In the genomic region with DNA sequence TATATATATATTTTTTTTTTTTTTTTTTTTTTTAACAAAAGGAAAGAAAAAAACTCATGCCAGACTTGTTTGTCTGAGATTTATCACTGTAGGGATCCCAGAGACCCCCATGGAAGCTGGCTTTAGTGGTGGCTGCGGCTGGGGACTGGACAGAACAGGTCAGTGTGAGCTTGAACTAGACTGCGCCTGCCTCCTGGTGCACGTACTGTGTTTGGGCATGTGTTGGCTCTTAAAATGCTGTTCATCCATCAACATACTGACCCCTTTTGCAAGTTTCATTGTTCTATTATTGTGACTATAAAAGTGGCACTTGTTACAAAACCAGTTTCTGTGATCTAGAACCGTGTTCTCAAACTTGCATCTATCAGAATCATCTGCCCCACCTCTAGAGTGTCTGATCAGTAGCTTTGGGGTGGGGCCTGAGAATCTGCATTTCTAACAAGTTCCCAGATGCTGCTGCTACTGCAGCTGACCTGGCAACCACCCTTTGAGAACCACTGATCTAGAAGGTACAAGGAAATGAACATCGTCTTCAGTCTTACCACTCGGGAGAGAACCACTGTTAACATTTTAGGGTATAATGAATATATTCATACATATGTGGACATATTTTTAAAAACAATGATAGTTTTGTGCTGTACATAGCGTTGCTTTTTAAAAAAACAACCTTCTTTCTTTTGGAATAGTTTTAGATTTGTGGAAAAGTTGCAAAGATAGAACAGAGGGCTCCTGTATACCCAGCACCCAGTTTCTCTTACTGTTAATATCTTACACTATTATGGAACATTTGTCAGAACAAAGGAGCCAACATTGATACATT, we compare ENCODE assay signal across 14 cellular contexts. TPM values are rescaled to one million over a fixed set of nuclear protein-coding genes. Genes with fewer than 3 reads are reported as not detected.
DNase-seq lines count a peak whose midpoint lies in the region; ATAC-seq and TF ChIP-seq lines count a peak whose summit lies in the region.
"Had no signal": no experiment of that assay in that cellular context is flagged by ENCODE, and none has a peak within 500 bp of the region (broad histone marks: within the 10 kb centered on the region; RNA-seq: fewer than 3 reads in every experiment).

No MANE protein-coding gene starts in this region.

- POLR2A ChIA-PET in HEK293T (lab: Yijun Ruan, JAX), result no interaction called here

- TF ChIP-seq CTCF in ascending aorta (IDR thresholded peaks at IDR 0.05), result peak in 2 of 3 experiments; percentile 11 to 30
- no peak for TF ChIP-seq CTCF in mesothelial cell of epicardium (IDR thresholded peaks at IDR 0.05; ENCODE audit: unreplicated experiment)
- peak; percentile 8 for TF ChIP-seq CTCF in thoracic aorta (IDR thresholded peaks at IDR 0.05)

- H3K36me3 Mint-ChIP-seq in mesothelial cell of epicardium, result no peaks in the 10 kb centered on the region
- H3K36me3 Mint-ChIP-seq: CD4-positive, CD25-positive, alpha-beta regulatory T cell had no signal

- peaks cover 0 to 28% of the 10 kb centered on the region in 2 donors for H3K4me1 ChIP-seq in ascending aorta
- peaks cover 7 to 65% of the 10 kb centered on the region in 2 donors for H3K4me1 ChIP-seq in thoracic aorta (ENCODE audit: control insufficient read depth in 1 of 2, low read depth in 2 of 2)

- H3K4me3 Mint-ChIP-seq in mesothelial cell of epicardium, result no peak overlapping the region
- H3K4me3 Mint-ChIP-seq: CD4-positive, CD25-positive, alpha-beta regulatory T cell; HFFc6 had no signal

- no peaks in the 10 kb centered on the region for H3K27me3 ChIP-seq in ascending aorta
- no peaks in the 10 kb centered on the region for H3K27me3 ChIP-seq in thoracic aorta (replicated peaks; ENCODE audit: insufficient read depth)
- H3K27me3 ChIP-seq: BLaER1 treated with 17β-estradiol and CSF1 and Interleukin-3, amounts not matched to agents 10 nM and 100 nM had no signal

- H3K9me3 ChIP-seq in ascending aorta (no peaks in the 10 kb centered on the region), thoracic aorta (no peaks in the 10 kb centered on the region)
- H3K9me3 ChIP-seq: BLaER1 treated with 17β-estradiol and CSF1 and Interleukin-3, amounts not matched to agents 10 nM and 100 nM; HAP-1 had no signal

- no peaks in the 10 kb centered on the region for H3K27me3 Mint-ChIP-seq in mesothelial cell of epicardium (ENCODE audit: low read depth)

- intact Hi-C loops in ascending aorta (cut with DNase I), result loop anchor here (5.0 to 10.0 kb wide), 2 partner anchors 53 to 80 kb away; partner anchors contain the start of gene ZNRF3

- ATAC-seq in thoracic aorta (ENCODE audit: insufficient number of reproducible peaks, low FRiP score, low read depth), result no peak

- H3K27ac ChIP-seq in ascending aorta (peak overlapping the region in 1 of 2 donors; percentile 12), thoracic aorta (no peak overlapping the region)
- H3K27ac ChIP-seq: BLaER1 treated with 17β-estradiol and CSF1 and Interleukin-3, amounts not matched to agents 10 nM and 100 nM had no signal

- CTCF ChIA-PET in HEK293T (lab: Yijun Ruan, JAX), result interaction anchor here (0.8 to 0.9 kb wide), 2 partner anchors 10 to 11 kb away, joined by 3 read pairs; no protein-coding TSS in a partner anchor

- peak; percentile 65 for DNase-seq in COLO829 (ENCODE audit: low spot score)
- DNase-seq in ascending aorta (ENCODE audit: low spot score in 2 of 2), result peak in 1 of 2 donors; percentile 62
- DNase-seq in mesothelial cell of epicardium (ENCODE audit: low spot score in 2 of 2, unreplicated experiment in 2 of 2), result no peak
- DNase-seq in thoracic aorta (ENCODE audit: low spot score), result no peak
- DNase-seq in superior temporal gyrus (ENCODE audit: extremely low spot score), result no peak
- no peak for DNase-seq in NCI-H146 (lab: John Stamatoyannopoulos, UW)
- no peak for DNase-seq in HEK293T (ENCODE audit: extremely low spot score)
- DNase-seq: ACHN; Calu3; CD4-positive, CD25-positive, alpha-beta regulatory T cell; DMS 273 treated with DMSO at 0.1 percent for 48 hours; HFFc6 had no signal

- H3K36me3 ChIP-seq in ascending aorta (no peaks in the 10 kb centered on the region), thoracic aorta (no peaks in the 10 kb centered on the region)
- H3K36me3 ChIP-seq: BLaER1 treated with 17β-estradiol and CSF1 and Interleukin-3, amounts not matched to agents 10 nM and 100 nM; HAP-1 had no signal

- H3K27ac Mint-ChIP-seq in mesothelial cell of epicardium, result peak overlapping the region; percentile 21
- H3K27ac Mint-ChIP-seq: CD4-positive, CD25-positive, alpha-beta regulatory T cell; HFFc6 had no signal

- H3K9me3 Mint-ChIP-seq in mesothelial cell of epicardium, result no peaks in the 10 kb centered on the region
- H3K9me3 Mint-ChIP-seq: HFFc6 had no signal

- H3K4me3 ChIP-seq in ascending aorta (no peak overlapping the region), thoracic aorta (no peak overlapping the region)
- H3K4me3 ChIP-seq: BLaER1 treated with 17β-estradiol and CSF1 and Interleukin-3, amounts not matched to agents 10 nM and 100 nM; HAP-1 had no signal

- peaks cover 67% of the 10 kb centered on the region for H3K4me1 Mint-ChIP-seq in mesothelial cell of epicardium

TF ChIP-seq in HEK293T, 16 proteins besides CTCF, POLR2A, EP300 and RAD21:
- TF ChIP-seq CTBP1 (IDR thresholded peaks at IDR 0.05; ENCODE audit: borderline replicate concordance) (no peak), LEF1 (IDR thresholded peaks at IDR 0.05; ENCODE audit: borderline replicate concordance) (no peak), FOXM1 (IDR thresholded peaks at IDR 0.05; ENCODE audit: borderline replicate concordance) (no peak)

RNA-seq across cellular contexts. Expression of gene ZNRF3, which starts 54.0 kb away (rescaled TPM):
- total RNA-seq in ascending aorta (49.1 TPM), mesothelial cell of epicardium (35.9 to 37.3 TPM (median 36.4 TPM) in 3 replicates), thoracic aorta (10 to 100 TPM; 17.2 to 23.1 TPM)
